Comparison of ENCODE assay signal across 1 cellular context in the genomic region with DNA sequence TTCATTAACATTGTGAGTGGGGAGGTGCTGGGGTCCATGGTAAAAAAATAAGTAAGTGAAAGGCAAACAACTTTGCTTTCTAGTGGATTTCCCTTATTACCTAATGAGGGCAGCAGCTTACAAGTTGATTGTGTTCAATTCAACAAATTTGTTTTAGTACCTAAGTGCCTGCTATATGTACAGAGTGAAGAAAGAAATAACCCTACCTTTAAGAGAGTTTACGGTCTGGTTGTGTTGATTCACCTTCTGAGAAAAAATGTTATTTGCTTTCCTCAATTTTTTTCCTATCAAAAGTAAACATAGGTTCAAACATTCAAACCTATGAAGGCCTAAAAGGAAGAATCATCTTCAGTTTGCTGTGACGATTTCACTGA.
A peak's percentile ranks its signal among the peaks of the same experiment; 100 is the strongest.
TF ChIP-seq lines count a peak whose summit lies in the region.

No MANE protein-coding gene starts in this region.

TF ChIP-seq in HepG2, 621 proteins besides CTCF, POLR2A, EP300 and RAD21 (continued from another document and continues in another):
- TF ChIP-seq ELF3 (CRISPR knock-in tag; IDR thresholded peaks at IDR 0.05) = peak; percentile 74
- TF ChIP-seq ZNF607 (CRISPR knock-in tag; IDR thresholded peaks at IDR 0.05; ENCODE audit: borderline replicate concordance) = no peak
- TF ChIP-seq, protein P1, sequence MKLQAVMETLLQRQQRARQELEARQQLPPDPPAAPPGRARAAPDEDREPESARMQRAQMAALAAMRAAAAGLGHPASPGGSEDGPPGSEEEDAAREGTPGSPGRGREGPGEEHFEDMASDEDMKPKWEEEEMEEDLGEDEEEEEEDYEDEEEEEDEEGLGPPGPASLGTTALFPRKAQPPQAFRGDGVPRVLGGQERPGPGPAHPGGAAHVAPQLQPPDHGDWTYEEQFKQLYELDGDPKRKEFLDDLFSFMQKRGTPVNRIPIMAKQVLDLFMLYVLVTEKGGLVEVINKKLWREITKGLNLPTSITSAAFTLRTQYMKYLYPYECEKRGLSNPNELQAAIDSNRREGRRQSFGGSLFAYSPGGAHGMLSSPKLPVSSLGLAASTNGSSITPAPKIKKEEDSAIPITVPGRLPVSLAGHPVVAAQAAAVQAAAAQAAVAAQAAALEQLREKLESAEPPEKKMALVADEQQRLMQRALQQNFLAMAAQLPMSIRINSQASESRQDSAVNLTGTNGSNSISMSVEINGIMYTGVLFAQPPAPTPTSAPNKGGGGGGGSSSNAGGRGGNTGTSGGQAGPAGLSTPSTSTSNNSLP (IDR thresholded peaks at IDR 0.05; ENCODE audit: low read depth, low read length) = peak; percentile 73
- TF ChIP-seq, protein P2, sequence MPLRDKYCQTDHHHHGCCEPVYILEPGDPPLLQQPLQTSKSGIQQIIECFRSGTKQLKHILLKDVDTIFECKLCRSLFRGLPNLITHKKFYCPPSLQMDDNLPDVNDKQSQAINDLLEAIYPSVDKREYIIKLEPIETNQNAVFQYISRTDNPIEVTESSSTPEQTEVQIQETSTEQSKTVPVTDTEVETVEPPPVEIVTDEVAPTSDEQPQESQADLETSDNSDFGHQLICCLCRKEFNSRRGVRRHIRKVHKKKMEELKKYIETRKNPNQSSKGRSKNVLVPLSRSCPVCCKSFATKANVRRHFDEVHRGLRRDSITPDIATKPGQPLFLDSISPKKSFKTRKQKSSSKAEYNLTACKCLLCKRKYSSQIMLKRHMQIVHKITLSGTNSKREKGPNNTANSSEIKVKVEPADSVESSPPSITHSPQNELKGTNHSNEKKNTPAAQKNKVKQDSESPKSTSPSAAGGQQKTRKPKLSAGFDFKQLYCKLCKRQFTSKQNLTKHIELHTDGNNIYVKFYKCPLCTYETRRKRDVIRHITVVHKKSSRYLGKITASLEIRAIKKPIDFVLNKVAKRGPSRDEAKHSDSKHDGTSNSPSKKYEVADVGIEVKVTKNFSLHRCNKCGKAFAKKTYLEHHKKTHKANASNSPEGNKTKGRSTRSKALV (CRISPR knock-in tag; IDR thresholded peaks at IDR 0.05) = 0 out of 2 replicates have a peak, but pooled peaks have one; percentile 4
- no peak for TF ChIP-seq IKZF1 (IDR thresholded peaks at IDR 0.05)
- TF ChIP-seq REL (CRISPR knock-in tag; conservative IDR thresholded peaks at IDR 0.05) = no peak
- no peak for TF ChIP-seq CREB1 (IDR thresholded peaks at IDR 0.05)
- TF ChIP-seq CREB1 (CRISPR knock-in tag; IDR thresholded peaks at IDR 0.05) = 0 out of 2 replicates have a peak, but pooled peaks have one; percentile 18
- peak; percentile 44; the same call in 1 of the 2 replicates for TF ChIP-seq FOXK1 (CRISPR knock-in tag; IDR thresholded peaks at IDR 0.05; ENCODE audit: borderline replicate concordance, low read depth)
- TF ChIP-seq, protein P3, sequence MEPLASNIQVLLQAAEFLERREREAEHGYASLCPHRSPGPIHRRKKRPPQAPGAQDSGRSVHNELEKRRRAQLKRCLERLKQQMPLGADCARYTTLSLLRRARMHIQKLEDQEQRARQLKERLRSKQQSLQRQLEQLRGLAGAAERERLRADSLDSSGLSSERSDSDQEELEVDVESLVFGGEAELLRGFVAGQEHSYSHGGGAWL (CRISPR knock-in tag; IDR thresholded peaks at IDR 0.05) = no peak
- TF ChIP-seq PRMT3 (CRISPR knock-in tag; IDR thresholded peaks at IDR 0.05; ENCODE audit: borderline replicate concordance, low read depth) = no peak
- TF ChIP-seq MBD4 (IDR thresholded peaks at IDR 0.05; ENCODE audit: borderline replicate concordance, low read length) = peak; percentile 65; the same call in 1 of the 2 replicates
- TF ChIP-seq IRX3 (CRISPR knock-in tag; IDR thresholded peaks at IDR 0.05; ENCODE audit: borderline replicate concordance, low read depth) = no peak
- TF ChIP-seq ZNF761 (CRISPR knock-in tag; conservative IDR thresholded peaks at IDR 0.05) = peak; percentile 20; the same call in 1 of the 2 replicates
- no peak for TF ChIP-seq WIZ (CRISPR knock-in tag; IDR thresholded peaks at IDR 0.05)
- TF ChIP-seq, protein P4, sequence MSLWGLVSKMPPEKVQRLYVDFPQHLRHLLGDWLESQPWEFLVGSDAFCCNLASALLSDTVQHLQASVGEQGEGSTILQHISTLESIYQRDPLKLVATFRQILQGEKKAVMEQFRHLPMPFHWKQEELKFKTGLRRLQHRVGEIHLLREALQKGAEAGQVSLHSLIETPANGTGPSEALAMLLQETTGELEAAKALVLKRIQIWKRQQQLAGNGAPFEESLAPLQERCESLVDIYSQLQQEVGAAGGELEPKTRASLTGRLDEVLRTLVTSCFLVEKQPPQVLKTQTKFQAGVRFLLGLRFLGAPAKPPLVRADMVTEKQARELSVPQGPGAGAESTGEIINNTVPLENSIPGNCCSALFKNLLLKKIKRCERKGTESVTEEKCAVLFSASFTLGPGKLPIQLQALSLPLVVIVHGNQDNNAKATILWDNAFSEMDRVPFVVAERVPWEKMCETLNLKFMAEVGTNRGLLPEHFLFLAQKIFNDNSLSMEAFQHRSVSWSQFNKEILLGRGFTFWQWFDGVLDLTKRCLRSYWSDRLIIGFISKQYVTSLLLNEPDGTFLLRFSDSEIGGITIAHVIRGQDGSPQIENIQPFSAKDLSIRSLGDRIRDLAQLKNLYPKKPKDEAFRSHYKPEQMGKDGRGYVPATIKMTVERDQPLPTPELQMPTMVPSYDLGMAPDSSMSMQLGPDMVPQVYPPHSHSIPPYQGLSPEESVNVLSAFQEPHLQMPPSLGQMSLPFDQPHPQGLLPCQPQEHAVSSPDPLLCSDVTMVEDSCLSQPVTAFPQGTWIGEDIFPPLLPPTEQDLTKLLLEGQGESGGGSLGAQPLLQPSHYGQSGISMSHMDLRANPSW (CRISPR knock-in tag; IDR thresholded peaks at IDR 0.05; ENCODE audit: borderline replicate concordance) = 0 out of 2 replicates have a peak, but pooled peaks have one; percentile 27
- TF ChIP-seq, protein P5, sequence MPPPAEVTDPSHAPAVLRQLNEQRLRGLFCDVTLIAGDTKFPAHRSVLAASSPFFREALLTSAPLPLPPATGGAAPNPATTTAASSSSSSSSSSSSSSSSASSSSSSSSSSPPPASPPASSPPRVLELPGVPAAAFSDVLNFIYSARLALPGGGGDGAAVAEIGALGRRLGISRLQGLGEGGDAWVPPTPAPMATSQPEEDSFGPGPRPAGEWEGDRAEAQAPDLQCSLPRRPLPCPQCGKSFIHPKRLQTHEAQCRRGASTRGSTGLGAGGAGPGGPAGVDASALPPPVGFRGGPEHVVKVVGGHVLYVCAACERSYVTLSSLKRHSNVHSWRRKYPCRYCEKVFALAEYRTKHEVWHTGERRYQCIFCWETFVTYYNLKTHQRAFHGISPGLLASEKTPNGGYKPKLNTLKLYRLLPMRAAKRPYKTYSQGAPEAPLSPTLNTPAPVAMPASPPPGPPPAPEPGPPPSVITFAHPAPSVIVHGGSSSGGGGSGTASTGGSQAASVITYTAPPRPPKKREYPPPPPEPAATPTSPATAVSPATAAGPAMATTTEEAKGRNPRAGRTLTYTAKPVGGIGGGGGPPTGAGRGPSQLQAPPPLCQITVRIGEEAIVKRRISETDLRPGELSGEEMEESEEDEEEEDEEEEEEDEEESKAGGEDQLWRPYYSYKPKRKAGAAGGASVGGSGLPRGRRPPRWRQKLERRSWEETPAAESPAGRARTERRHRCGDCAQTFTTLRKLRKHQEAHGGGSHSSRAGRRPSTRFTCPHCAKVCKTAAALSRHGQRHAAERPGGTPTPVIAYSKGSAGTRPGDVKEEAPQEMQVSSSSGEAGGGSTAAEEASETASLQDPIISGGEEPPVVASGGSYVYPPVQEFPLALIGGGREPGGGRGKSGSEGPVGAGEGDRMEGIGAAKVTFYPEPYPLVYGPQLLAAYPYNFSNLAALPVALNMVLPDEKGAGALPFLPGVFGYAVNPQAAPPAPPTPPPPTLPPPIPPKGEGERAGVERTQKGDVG (CRISPR knock-in tag; IDR thresholded peaks at IDR 0.05; ENCODE audit: borderline replicate concordance) = no peak
- 0 out of 2 replicates have a peak, but pooled peaks have one; percentile 30 for TF ChIP-seq FOXA1 (IDR thresholded peaks at IDR 0.05)
- peak; percentile 79 for TF ChIP-seq FOXA1 (CRISPR knock-in tag; IDR thresholded peaks at IDR 0.05)
- peak; percentile 80 for TF ChIP-seq FOXA3 (CRISPR knock-in tag; IDR thresholded peaks at IDR 0.05)
- peak; percentile 50; the same call in 1 of the 2 replicates for TF ChIP-seq FOXJ3 (CRISPR knock-in tag; IDR thresholded peaks at IDR 0.05; ENCODE audit: borderline replicate concordance)
- TF ChIP-seq POGZ (CRISPR knock-in tag; IDR thresholded peaks at IDR 0.05) = peak; percentile 15; the same call in 1 of the 2 replicates
- peak; percentile 17; the same call in 1 of the 2 replicates for TF ChIP-seq KLF6 (CRISPR knock-in tag; IDR thresholded peaks at IDR 0.05)
- TF ChIP-seq ZNF263 (CRISPR knock-in tag; IDR thresholded peaks at IDR 0.05) = no peak
- TF ChIP-seq, protein P6, sequence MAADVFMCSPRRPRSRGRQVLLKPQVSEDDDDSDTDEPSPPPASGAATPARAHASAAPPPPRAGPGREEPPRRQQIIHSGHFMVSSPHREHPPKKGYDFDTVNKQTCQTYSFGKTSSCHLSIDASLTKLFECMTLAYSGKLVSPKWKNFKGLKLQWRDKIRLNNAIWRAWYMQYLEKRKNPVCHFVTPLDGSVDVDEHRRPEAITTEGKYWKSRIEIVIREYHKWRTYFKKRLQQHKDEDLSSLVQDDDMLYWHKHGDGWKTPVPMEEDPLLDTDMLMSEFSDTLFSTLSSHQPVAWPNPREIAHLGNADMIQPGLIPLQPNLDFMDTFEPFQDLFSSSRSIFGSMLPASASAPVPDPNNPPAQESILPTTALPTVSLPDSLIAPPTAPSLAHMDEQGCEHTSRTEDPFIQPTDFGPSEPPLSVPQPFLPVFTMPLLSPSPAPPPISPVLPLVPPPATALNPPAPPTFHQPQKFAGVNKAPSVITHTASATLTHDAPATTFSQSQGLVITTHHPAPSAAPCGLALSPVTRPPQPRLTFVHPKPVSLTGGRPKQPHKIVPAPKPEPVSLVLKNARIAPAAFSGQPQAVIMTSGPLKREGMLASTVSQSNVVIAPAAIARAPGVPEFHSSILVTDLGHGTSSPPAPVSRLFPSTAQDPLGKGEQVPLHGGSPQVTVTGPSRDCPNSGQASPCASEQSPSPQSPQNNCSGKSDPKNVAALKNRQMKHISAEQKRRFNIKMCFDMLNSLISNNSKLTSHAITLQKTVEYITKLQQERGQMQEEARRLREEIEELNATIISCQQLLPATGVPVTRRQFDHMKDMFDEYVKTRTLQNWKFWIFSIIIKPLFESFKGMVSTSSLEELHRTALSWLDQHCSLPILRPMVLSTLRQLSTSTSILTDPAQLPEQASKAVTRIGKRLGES (CRISPR knock-in tag; IDR thresholded peaks at IDR 0.05; ENCODE audit: borderline replicate concordance) = no peak
- TF ChIP-seq, protein P7, sequence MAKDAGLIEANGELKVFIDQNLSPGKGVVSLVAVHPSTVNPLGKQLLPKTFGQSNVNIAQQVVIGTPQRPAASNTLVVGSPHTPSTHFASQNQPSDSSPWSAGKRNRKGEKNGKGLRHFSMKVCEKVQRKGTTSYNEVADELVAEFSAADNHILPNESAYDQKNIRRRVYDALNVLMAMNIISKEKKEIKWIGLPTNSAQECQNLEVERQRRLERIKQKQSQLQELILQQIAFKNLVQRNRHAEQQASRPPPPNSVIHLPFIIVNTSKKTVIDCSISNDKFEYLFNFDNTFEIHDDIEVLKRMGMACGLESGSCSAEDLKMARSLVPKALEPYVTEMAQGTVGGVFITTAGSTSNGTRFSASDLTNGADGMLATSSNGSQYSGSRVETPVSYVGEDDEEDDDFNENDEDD (CRISPR knock-in tag; IDR thresholded peaks at IDR 0.05; ENCODE audit: borderline replicate concordance) = no peak
- TF ChIP-seq PPARG (CRISPR knock-in tag; conservative IDR thresholded peaks at IDR 0.05) = 0 out of 2 replicates have a peak, but pooled peaks have one; percentile 78
- TF ChIP-seq, protein P8, sequence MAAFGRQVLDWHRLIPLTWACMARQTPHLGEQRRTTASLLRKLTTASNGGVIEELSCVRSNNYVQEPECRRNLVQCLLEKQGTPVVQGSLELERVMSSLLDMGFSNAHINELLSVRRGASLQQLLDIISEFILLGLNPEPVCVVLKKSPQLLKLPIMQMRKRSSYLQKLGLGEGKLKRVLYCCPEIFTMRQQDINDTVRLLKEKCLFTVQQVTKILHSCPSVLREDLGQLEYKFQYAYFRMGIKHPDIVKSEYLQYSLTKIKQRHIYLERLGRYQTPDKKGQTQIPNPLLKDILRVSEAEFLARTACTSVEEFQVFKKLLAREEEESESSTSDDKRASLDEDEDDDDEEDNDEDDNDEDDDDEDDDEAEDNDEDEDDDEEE (CRISPR knock-in tag; IDR thresholded peaks at IDR 0.05) = no peak
- TF ChIP-seq ZNF207 (IDR thresholded peaks at IDR 0.05; ENCODE audit: borderline replicate concordance) = no peak
- TF ChIP-seq, protein P9, sequence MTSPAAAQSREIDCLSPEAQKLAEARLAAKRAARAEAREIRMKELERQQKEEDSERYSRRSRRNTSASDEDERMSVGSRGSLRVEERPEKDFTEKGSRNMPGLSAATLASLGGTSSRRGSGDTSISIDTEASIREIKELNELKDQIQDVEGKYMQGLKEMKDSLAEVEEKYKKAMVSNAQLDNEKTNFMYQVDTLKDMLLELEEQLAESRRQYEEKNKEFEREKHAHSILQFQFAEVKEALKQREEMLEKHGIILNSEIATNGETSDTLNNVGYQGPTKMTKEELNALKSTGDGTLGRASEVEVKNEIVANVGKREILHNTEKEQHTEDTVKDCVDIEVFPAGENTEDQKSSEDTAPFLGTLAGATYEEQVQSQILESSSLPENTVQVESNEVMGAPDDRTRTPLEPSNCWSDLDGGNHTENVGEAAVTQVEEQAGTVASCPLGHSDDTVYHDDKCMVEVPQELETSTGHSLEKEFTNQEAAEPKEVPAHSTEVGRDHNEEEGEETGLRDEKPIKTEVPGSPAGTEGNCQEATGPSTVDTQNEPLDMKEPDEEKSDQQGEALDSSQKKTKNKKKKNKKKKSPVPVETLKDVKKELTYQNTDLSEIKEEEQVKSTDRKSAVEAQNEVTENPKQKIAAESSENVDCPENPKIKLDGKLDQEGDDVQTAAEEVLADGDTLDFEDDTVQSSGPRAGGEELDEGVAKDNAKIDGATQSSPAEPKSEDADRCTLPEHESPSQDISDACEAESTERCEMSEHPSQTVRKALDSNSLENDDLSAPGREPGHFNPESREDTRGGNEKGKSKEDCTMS (CRISPR knock-in tag; conservative IDR thresholded peaks at IDR 0.05) = no peak
- TF ChIP-seq ZNF572 (CRISPR knock-in tag; IDR thresholded peaks at IDR 0.05) = no peak
- TF ChIP-seq CBFB (CRISPR knock-in tag; IDR thresholded peaks at IDR 0.05) = no peak
- peak; percentile 67 for TF ChIP-seq RARA (CRISPR knock-in tag; IDR thresholded peaks at IDR 0.05)
- TF ChIP-seq FOXP1 (IDR thresholded peaks at IDR 0.05) = no peak
- peak; percentile 80 for TF ChIP-seq FOXP1 (CRISPR knock-in tag; IDR thresholded peaks at IDR 0.05)
- TF ChIP-seq, protein P10, sequence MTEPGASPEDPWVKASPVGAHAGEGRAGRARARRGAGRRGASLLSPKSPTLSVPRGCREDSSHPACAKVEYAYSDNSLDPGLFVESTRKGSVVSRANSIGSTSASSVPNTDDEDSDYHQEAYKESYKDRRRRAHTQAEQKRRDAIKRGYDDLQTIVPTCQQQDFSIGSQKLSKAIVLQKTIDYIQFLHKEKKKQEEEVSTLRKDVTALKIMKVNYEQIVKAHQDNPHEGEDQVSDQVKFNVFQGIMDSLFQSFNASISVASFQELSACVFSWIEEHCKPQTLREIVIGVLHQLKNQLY (CRISPR knock-in tag; IDR thresholded peaks at IDR 0.05) = 0 out of 2 replicates have a peak, but pooled peaks have one; percentile 18
